6 cellular contexts compared by ENCODE assay signal in genomic region chr4:176721459-176721858, GRCh38.
"Had no signal": no experiment of that assay in that cellular context is flagged by ENCODE, and none has a peak within 500 bp of the region (broad histone marks: within the 10 kb centered on the region; RNA-seq: fewer than 3 reads in every experiment).

No MANE protein-coding gene starts in this region.

- H3K9me3 Mint-ChIP-seq: GM23338, H9 had no signal

- H3K4me2 ChIP-seq: GM23338 had no signal

- H3K4me3 Mint-ChIP-seq: GM23338, H9 had no signal

- H2AFZ ChIP-seq: GM23338 had no signal

- H3K4me3 ChIP-seq: GM23338, K562 had no signal

- H3K4me1 Mint-ChIP-seq: GM23338, H9 had no signal

- H3K27ac Mint-ChIP-seq: GM23338, H9 had no signal

- DNase-seq: H9, HCEC 1CT, IMR-90, KG1 had no signal
